11 cellular contexts compared by ENCODE assay signal in genomic region chr19:2330255-2330631, GRCh38. TPM values are rescaled to one million over a fixed set of nuclear protein-coding genes. Genes with fewer than 3 reads are reported as not detected.
DNase-seq lines count a peak whose midpoint lies in the region; ATAC-seq, FAIRE-seq and TF ChIP-seq lines count a peak whose summit lies in the region.
"Had no signal": no experiment of that assay in that cellular context is flagged by ENCODE, and none has a peak within 500 bp of the region (broad histone marks: within the 10 kb centered on the region; RNA-seq: fewer than 3 reads in every experiment).

No MANE protein-coding gene starts in this region.

- no peaks in the 10 kb centered on the region for H3K9me3 Mint-ChIP-seq in CD8-positive, alpha-beta memory T cell
- H3K9me3 Mint-ChIP-seq in IgD-negative memory B cell (no peaks in the 10 kb centered on the region), brain (peaks cover 0 to 5% (median 0%) of the 10 kb centered on the region in 5 experiments), neural progenitor cell (no peaks in the 10 kb centered on the region)

- H3K4me3 ChIP-seq in CD8-positive, alpha-beta memory T cell (ENCODE audit: low read length) = no peak overlapping the region
- H3K4me3 ChIP-seq in neural progenitor cell = no peak overlapping the region

- peaks cover 84% of the 10 kb centered on the region for H3K79me2 ChIP-seq in neural progenitor cell (ENCODE audit: low read depth)

- no peak for TF ChIP-seq CTCF in brain (conservative IDR thresholded peaks at IDR 0.05)
- TF ChIP-seq CTCF in neural progenitor cell (IDR thresholded peaks at IDR 0.05) = no peak

- no peak for FAIRE-seq in RCC 7860 (lab: Jason Lieb, UNC)
- FAIRE-seq: GM18507 had no signal

- H2AFZ ChIP-seq in neural progenitor cell (replicated peaks) = no peak overlapping the region

- H3F3A ChIP-seq in neural progenitor cell (ENCODE audit: low read depth) = peaks cover 59% of the 10 kb centered on the region

- peak in 1 of 5 donors; percentile 42 for DNase-seq in CD8-positive, alpha-beta memory T cell
- no peak for DNase-seq in neural progenitor cell (ENCODE audit: low spot score)
- DNase-seq in NCI-H146 (lab: John Stamatoyannopoulos, UW) = no peak
- no peak for DNase-seq in DMS114 treated with DMSO at 0.1 percent for 48 hours (lab: John Stamatoyannopoulos, UW; ENCODE audit: unreplicated experiment)
- DNase-seq in RCC 7860 (ENCODE audit: low spot score) = no peak

- POLR2A ChIA-PET in CD8-positive, alpha-beta memory T cell (lab: Charles Lee) = interaction anchor here (0.7 kb wide), 1 partner anchor 41 kb away, joined by 5 read pairs; no protein-coding TSS in a partner anchor

- peak overlapping the region in 3 of 8 donors; percentile 29 to 93 (median 83) for H3K27ac Mint-ChIP-seq in CD8-positive, alpha-beta memory T cell
- H3K27ac Mint-ChIP-seq in IgD-negative memory B cell (peak overlapping the region in 2 of 3 donors; percentile 97 to 98), brain (peak overlapping the region; percentile 76 to 93 (median 91)), neural progenitor cell (peak overlapping the region; percentile 86)

- CTCF ChIA-PET in CD8-positive, alpha-beta memory T cell (lab: Charles Lee) = no interaction called here

- peak overlapping the region; percentile 99 for H3K4me2 ChIP-seq in neural progenitor cell

- no peak overlapping the region for H3K9ac ChIP-seq in neural progenitor cell

- peaks cover 68% of the 10 kb centered on the region for H4K20me1 ChIP-seq in neural progenitor cell (ENCODE audit: low read depth)

- H3K36me3 ChIP-seq in CD8-positive, alpha-beta memory T cell (ENCODE audit: insufficient read depth, low read length) = no peaks in the 10 kb centered on the region
- no peaks in the 10 kb centered on the region for H3K36me3 ChIP-seq in neural progenitor cell

- ATAC-seq in HG02642 (IDR thresholded peaks at IDR 0.05; ENCODE audit: poor library complexity, unreplicated experiment) = no peak

- peaks cover 3 to 30% (median 4%) of the 10 kb centered on the region in 3 donors for H3K36me3 Mint-ChIP-seq in CD8-positive, alpha-beta memory T cell
- H3K36me3 Mint-ChIP-seq in IgD-negative memory B cell (peaks cover 1% of the 10 kb centered on the region), brain (peaks cover 20% of the 10 kb centered on the region), neural progenitor cell (no peaks in the 10 kb centered on the region)

- no peak overlapping the region for H3K27ac ChIP-seq in CD8-positive, alpha-beta memory T cell (ENCODE audit: low read depth, low read length)
- no peak overlapping the region for H3K27ac ChIP-seq in neural progenitor cell

- H3K27me3 ChIP-seq in CD8-positive, alpha-beta memory T cell (ENCODE audit: insufficient read depth, low read length, poor library complexity, severe bottlenecking) = no peaks in the 10 kb centered on the region
- no peaks in the 10 kb centered on the region for H3K27me3 ChIP-seq in neural progenitor cell

- H3K9me3 ChIP-seq in CD8-positive, alpha-beta memory T cell (ENCODE audit: low read length) = no peaks in the 10 kb centered on the region
- no peaks in the 10 kb centered on the region for H3K9me3 ChIP-seq in neural progenitor cell (ENCODE audit: low read depth)

- peak overlapping the region; percentile 20 to 85 (median 68) for H3K4me3 Mint-ChIP-seq in CD8-positive, alpha-beta memory T cell
- peak overlapping the region in 3 of 4 donors; percentile 37 to 92 (median 86) for H3K4me3 Mint-ChIP-seq in IgD-negative memory B cell
- peak overlapping the region; percentile 75 to 98 (median 80) for H3K4me3 Mint-ChIP-seq in brain
- H3K4me3 Mint-ChIP-seq in neural progenitor cell = peak overlapping the region; percentile 94

- H3K4me1 ChIP-seq in CD8-positive, alpha-beta memory T cell (ENCODE audit: insufficient read depth, low read length) = peaks cover 48% of the 10 kb centered on the region
- peaks cover 29% of the 10 kb centered on the region for H3K4me1 ChIP-seq in neural progenitor cell

- H3K27me3 Mint-ChIP-seq in CD8-positive, alpha-beta memory T cell = peaks cover 0 to 2% of the 10 kb centered on the region in 2 donors
- H3K27me3 Mint-ChIP-seq in IgD-negative memory B cell (no peaks in the 10 kb centered on the region), brain (peaks cover 23% of the 10 kb centered on the region), neural progenitor cell (ENCODE audit: insufficient read depth, low read depth) (peaks cover 10% of the 10 kb centered on the region)

- peaks cover 37 to 63% (median 39%) of the 10 kb centered on the region in 3 donors for H3K4me1 Mint-ChIP-seq in CD8-positive, alpha-beta memory T cell
- peaks cover 30 to 58% (median 56%) of the 10 kb centered on the region in 3 donors for H3K4me1 Mint-ChIP-seq in IgD-negative memory B cell
- H3K4me1 Mint-ChIP-seq in brain = peaks cover 77% of the 10 kb centered on the region
- H3K4me1 Mint-ChIP-seq in neural progenitor cell = peaks cover 54% of the 10 kb centered on the region

RNA-seq across cellular contexts. Expression of gene SPPL2B, which starts 1.8 kb away (rescaled TPM):
- total RNA-seq in CD8-positive, alpha-beta memory T cell = 10 to 100 TPM; 39.0 to 41.4 TPM
- 8.4 TPM for polyA plus RNA-seq in CD8-positive, alpha-beta memory T cell
- 20.8 TPM for polyA plus RNA-seq in IgD-negative memory B cell
- polyA plus RNA-seq in brain (ENCODE audit: insufficient read depth, low read depth, low replicate concordance) = 66.7 TPM
- total RNA-seq in neural progenitor cell (ENCODE audit: low replicate concordance) = 20.7 and 90.9 TPM in 2 replicates

RNA-seq across cellular contexts. Expression of gene LSM7, which starts 1.9 kb away (rescaled TPM):
- 100 to 1,000 TPM; 163 to 168 TPM for total RNA-seq in CD8-positive, alpha-beta memory T cell
- 162 TPM for polyA plus RNA-seq in CD8-positive, alpha-beta memory T cell
- polyA plus RNA-seq in IgD-negative memory B cell (308 TPM), brain (ENCODE audit: insufficient read depth, low read depth, low replicate concordance) (292 TPM)
- 183 and 317 TPM in 2 replicates for total RNA-seq in neural progenitor cell (ENCODE audit: low replicate concordance)

RNA-seq across cellular contexts. Expression of gene LINGO3, which starts 22.3 kb away (rescaled TPM):
- under 1 TPM; 0.09 to 0.15 TPM for total RNA-seq in CD8-positive, alpha-beta memory T cell
- 9.2 TPM for polyA plus RNA-seq in CD8-positive, alpha-beta memory T cell
- polyA plus RNA-seq in IgD-negative memory B cell = 14.7 TPM
- 3.2 TPM for polyA plus RNA-seq in brain (ENCODE audit: insufficient read depth, low read depth, low replicate concordance)
- 1.5 TPM in 1 of 2 replicates, not detected in the other for total RNA-seq in neural progenitor cell (ENCODE audit: low replicate concordance)
- total RNA-seq: glomerular endothelial cell, lung microvascular endothelial cell had no signal

RNA-seq across cellular contexts. Expression of gene TMPRSS9, which starts 29.8 kb away (rescaled TPM):
- total RNA-seq in CD8-positive, alpha-beta memory T cell = not detected
- polyA plus RNA-seq in CD8-positive, alpha-beta memory T cell = not detected
- polyA plus RNA-seq in IgD-negative memory B cell (not detected), brain (ENCODE audit: insufficient read depth, low read depth, low replicate concordance) (0.15 TPM)
- total RNA-seq in neural progenitor cell (ENCODE audit: low replicate concordance) = 0.40 TPM in 1 of 2 replicates, not detected in the other
- total RNA-seq: glomerular endothelial cell had no signal

RNA-seq across cellular contexts. Expression of gene PEAK3, which starts 48.3 kb away (rescaled TPM):
- total RNA-seq in CD8-positive, alpha-beta memory T cell = not detected
- 0.79 TPM for polyA plus RNA-seq in CD8-positive, alpha-beta memory T cell
- polyA plus RNA-seq in IgD-negative memory B cell (0.26 TPM), brain (ENCODE audit: insufficient read depth, low read depth, low replicate concordance) (not detected)
- not detected in 2 replicates for total RNA-seq in neural progenitor cell (ENCODE audit: low replicate concordance)
- total RNA-seq: glomerular endothelial cell had no signal
